9 cellular contexts compared by ENCODE assay signal in genomic region chr22:21947040-21948014, GRCh38. TPM values are rescaled to one million over a fixed set of nuclear protein-coding genes. Genes with fewer than 3 reads are reported as not detected.
DNase-seq lines count a peak whose midpoint lies in the region; ATAC-seq, FAIRE-seq and TF ChIP-seq lines count a peak whose summit lies in the region.
"Had no signal": no experiment of that assay in that cellular context is flagged by ENCODE, and none has a peak within 500 bp of the region (broad histone marks: within the 10 kb centered on the region; RNA-seq: fewer than 3 reads in every experiment).

No MANE protein-coding gene starts in this region.

- ATAC-seq in GM12878, result no peak
- no peak for ATAC-seq in lung (ENCODE audit: insufficient read depth, low FRiP score)
- no peak for ATAC-seq in activated CD4-positive, alpha-beta T cell treated with anti-CD3 and anti-CD28 coated beads for 36 hours

- BruUV-seq in GM12878 (replicated peaks; lab: Mats Ljungman, UMichigan), result no TSS peak

- CTCF ChIA-PET in GM12878 (lab: Yijun Ruan, JAX), result interaction anchor here (7.2 kb wide), 1 partner anchor 8 kb away, joined by 82 read pairs; no protein-coding TSS in a partner anchor
- CTCF ChIA-PET in activated CD4-positive, alpha-beta T cell treated with anti-CD3 and anti-CD28 coated beads for 36 hours (lab: Charles Lee), result interaction anchor here (0.6 kb wide), 1 partner anchor 236 kb away, joined by 3 read pairs; no protein-coding TSS in a partner anchor

- H3K4me2 ChIP-seq in GM12878 (ENCODE audit: control insufficient read depth, insufficient read depth), result no peak overlapping the region

- TF ChIP-seq RAD21 in GM12878 (IDR thresholded peaks at IDR 0.05; ENCODE audit: insufficient read depth, low read depth, low read length), result peak; percentile 18; the same call in 1 of the 2 replicates

- no peak overlapping the region for H3K9ac ChIP-seq in GM12878 (ENCODE audit: control insufficient read depth, insufficient read depth, low read length)

- no peak for FAIRE-seq in GM12878 (lab: Jason Lieb, UNC)
- FAIRE-seq: TTC549 had no signal

- no peak overlapping the region for H2AFZ ChIP-seq in GM12878 (ENCODE audit: control insufficient read depth, low read depth, low read length)

- no peaks in the 10 kb centered on the region for H4K20me1 ChIP-seq in GM12878 (ENCODE audit: control insufficient read depth, insufficient read depth)

- peak overlapping the region; percentile 70 for H3K4me3 Mint-ChIP-seq in HFFc6
- H3K4me3 Mint-ChIP-seq in activated CD4-positive, alpha-beta T cell treated with anti-CD3 and anti-CD28 coated beads for 36 hours, result no peak overlapping the region

- TF ChIP-seq CTCF in HFFc6 (IDR thresholded peaks at IDR 0.05) (peak; percentile 68), GM12878 (IDR thresholded peaks at IDR 0.05 in 2 of 3, conservative IDR thresholded peaks at IDR 0.05 in 1 of 3; ENCODE audit: control insufficient read depth in 2 of 3, extremely low read depth in 1 of 3, insufficient read depth in 1 of 3, low read depth in 3 of 3, low read length in 3 of 3) (peak in 2 of 3 experiments; percentile 3 to 13; a peak in 2 of 6 replicates), lung (IDR thresholded peaks at IDR 0.05; ENCODE audit: control extremely low read depth, extremely low read depth) (peak; percentile 9)

- in situ Hi-C loops in ACHN (cut with HindIII; ENCODE audit: low pct_ligation_motif_present, low pct_unique_long_range_greater_than_20kb, low sequenced_read_pairs), result no loop called here
- in situ Hi-C loops in GM12878 (cut with MboI), result loop anchor here (5.0 kb wide), 1 partner anchor 235 kb away; no protein-coding TSS in a partner anchor

- peak; percentile 37 for DNase-seq in ACHN
- peak; percentile 58 for DNase-seq in HFFc6
- DNase-seq in GM12878 (ENCODE audit: low read depth, low spot score), result no peak
- DNase-seq in lung (ENCODE audit: low spot score), result no peak
- no peak for DNase-seq in NCI-H2029 treated with DMSO at 0.1 percent for 48 hours (lab: John Stamatoyannopoulos, UW)
- DNase-seq in activated CD4-positive, alpha-beta T cell treated with anti-CD3 and anti-CD28 coated beads for 36 hours, result no peak
- no peak for DNase-seq in KG1 (lab: John Stamatoyannopoulos, UW)
- DNase-seq in putamen (ENCODE audit: low spot score), result no peak

- no peaks in the 10 kb centered on the region for H3K9me3 ChIP-seq in GM12878 (replicated peaks; ENCODE audit: control insufficient read depth, insufficient read depth, low read length)
- no peaks in the 10 kb centered on the region for H3K9me3 ChIP-seq in lung (ENCODE audit: control insufficient read depth in 2 of 2, insufficient read depth in 1 of 2, low read length in 1 of 2)

- peaks cover 20% of the 10 kb centered on the region for H3K36me3 Mint-ChIP-seq in HFFc6 (ENCODE audit: low read depth)
- H3K36me3 Mint-ChIP-seq in activated CD4-positive, alpha-beta T cell treated with anti-CD3 and anti-CD28 coated beads for 36 hours (ENCODE audit: low read depth), result peaks cover 3% of the 10 kb centered on the region

- H3K4me1 ChIP-seq in GM12878 (ENCODE audit: control insufficient read depth, insufficient read depth, low read length) (peaks cover 3% of the 10 kb centered on the region; the same call in 1 of the 2 replicates), lung (ENCODE audit: control insufficient read depth in 2 of 2, insufficient read depth in 2 of 2, low read length in 2 of 2) (peaks cover 0 to 34% of the 10 kb centered on the region in 2 donors)

- SMC1A ChIA-PET in GM12878 (lab: Charles Lee; ENCODE audit: uncharacterized antibody, unreplicated experiment), result no interaction called here

- H3K9me3 Mint-ChIP-seq in HFFc6, result no peaks in the 10 kb centered on the region
- H3K9me3 Mint-ChIP-seq in activated CD4-positive, alpha-beta T cell treated with anti-CD3 and anti-CD28 coated beads for 36 hours (ENCODE audit: low read depth), result no peaks in the 10 kb centered on the region

- H3K27me3 ChIP-seq in GM12878 (replicated peaks in 1 of 2; ENCODE audit: control insufficient read depth in 2 of 2, insufficient read depth in 2 of 2, low read length in 1 of 2), result no peaks in the 10 kb centered on the region
- H3K27me3 ChIP-seq in lung (ENCODE audit: control insufficient read depth, insufficient read depth), result no peaks in the 10 kb centered on the region

- no peaks in the 10 kb centered on the region for H3K79me2 ChIP-seq in GM12878 (ENCODE audit: control insufficient read depth, insufficient read depth, low read length)

- TF ChIP-seq POLR2A in GM12878 (IDR thresholded peaks at IDR 0.05; ENCODE audit: low read depth, low read length), result no peak

- no peak for TF ChIP-seq EP300 in GM12878 (IDR thresholded peaks at IDR 0.05; ENCODE audit: borderline replicate concordance in 1 of 2, control insufficient read depth in 1 of 2, low read depth in 2 of 2, low read length in 2 of 2)

- intact Hi-C loops in GM12878 (cut with micrococcal nuclease; ENCODE audit: unreplicated experiment), result no loop called here
- intact Hi-C loops in activated CD4-positive, alpha-beta T cell treated with anti-CD3 and anti-CD28 coated beads for 36 hours (cut with DNase I, micrococcal nuclease), result no loop called here

- peak overlapping the region; percentile 97 for H3K27ac Mint-ChIP-seq in HFFc6
- no peak overlapping the region for H3K27ac Mint-ChIP-seq in activated CD4-positive, alpha-beta T cell treated with anti-CD3 and anti-CD28 coated beads for 36 hours

- H3K36me3 ChIP-seq in GM12878 (ENCODE audit: control insufficient read depth in 2 of 2, insufficient read depth in 2 of 2, low read length in 1 of 2) (no peaks in the 10 kb centered on the region), lung (ENCODE audit: control insufficient read depth in 2 of 2, insufficient read depth in 2 of 2, low read length in 2 of 2) (peaks cover 0 to 16% of the 10 kb centered on the region in 2 donors)

- no peaks in the 10 kb centered on the region; the same call in 1 of the 2 replicates for H3K27me3 Mint-ChIP-seq in HFFc6 (ENCODE audit: insufficient read depth)
- no peaks in the 10 kb centered on the region for H3K27me3 Mint-ChIP-seq in activated CD4-positive, alpha-beta T cell treated with anti-CD3 and anti-CD28 coated beads for 36 hours

- WGBS in GM12878 (ENCODE audit: insufficient coverage, insufficient replicate concordance, low lambda C conversion rate, missing lambda C conversion rate), result 57% methylated on average over 16 of the region's 16 CpGs
- 52 to 69% methylated on average over 16 of the region's 16 CpGs for WGBS in lung, 2 donors

- H3K4me3 ChIP-seq in GM12878 (no peak overlapping the region), lung (no peak overlapping the region)

- peaks cover 68% of the 10 kb centered on the region for H3K4me1 Mint-ChIP-seq in HFFc6 (ENCODE audit: low read depth)
- peaks cover 21% of the 10 kb centered on the region for H3K4me1 Mint-ChIP-seq in activated CD4-positive, alpha-beta T cell treated with anti-CD3 and anti-CD28 coated beads for 36 hours

- POLR2A ChIA-PET in GM12878 (lab: Charles Lee), result no interaction called here
- POLR2A ChIA-PET in activated CD4-positive, alpha-beta T cell treated with anti-CD3 and anti-CD28 coated beads for 36 hours (lab: Charles Lee), result no interaction called here

- H3K27ac ChIP-seq in GM12878 (ENCODE audit: control insufficient read depth, insufficient read depth), result no peak overlapping the region
- H3K27ac ChIP-seq in lung (ENCODE audit: low read depth in 1 of 2, low read length in 1 of 2), result peak overlapping the region; percentile 2 to 90

- RAD21 ChIA-PET in GM12878 (lab: Charles Lee; ENCODE audit: unreplicated experiment), result no interaction called here

RNA-seq across cellular contexts. Expression of gene PPM1F, which starts 5.3 kb away (rescaled TPM):
- 10 to 100 TPM; 56.1 to 65.3 (median 60.6) TPM for total RNA-seq in HFFc6 (2021; fragmentation: NEBNext Ultra II Directional; extraction: Animal tissue kit (Norgen Biotek cat#: 25700))
- 25.4 and 26.9 TPM in 2 replicates for total RNA-seq in GM12878 (2013; cell fraction: nucleolus; rRNA removed)
- total RNA-seq in GM12878 (2014; rRNA removed) (17.5 and 19.2 TPM in 2 replicates), GM12878 (2014; rRNA removed; fragmentation: Illumina TruSeq; extraction: Trizol) (7.5 and 8.5 TPM in 2 replicates), GM12878 (2021) (19.4 and 26.3 TPM in 2 replicates), lung (10 to 100 TPM; 32.2 to 62.4 TPM)
- 2.6 TPM for polyA plus RNA-seq in GM12878 (2011; ENCODE audit: low read depth)
- polyA plus RNA-seq in GM12878 (2011; rRNA removed) (5.4 and 7.8 TPM in 2 replicates), GM12878 (2014; fragmentation: Illumina TruSeq; extraction: Trizol) (2.9 and 5.6 TPM in 2 replicates), GM12878 (2014; fragmentation: Nextera tagmentation; extraction: Ambion mirVana) (1 to 10 TPM in 1 of 2 experiments, under 1 TPM in 1; 0.55 to 2.0 TPM), GM12878 (2014; rRNA removed) (17.0 and 18.5 TPM in 2 replicates), GM12878 (2016; fragmentation: Nextera tagmentation; extraction: Ambion mirVana) (10 to 100 TPM; 10.9 to 11.6 TPM), lung (10 to 100 TPM; 25.8 to 32.9 TPM)
- polyA plus RNA-seq in GM12878 (2011; cell fraction: cytosol; rRNA removed), result 8.3 and 10.5 TPM in 2 replicates
- polyA plus RNA-seq in GM12878 (2011; cell fraction: nucleus; rRNA removed), result 26.6 and 27.9 TPM in 2 replicates
- 6.0 and 6.4 TPM in 2 replicates for polyA plus RNA-seq in GM12878 (2012)
- 3.5 and 10.0 TPM in 2 replicates for polyA minus RNA-seq in GM12878 (2011; rRNA and poly(A)+ RNA removed)
- polyA minus RNA-seq in GM12878 (2011; cell fraction: cytosol; rRNA and poly(A)+ RNA removed), result 2.6 and 5.2 TPM in 2 replicates
- polyA minus RNA-seq in GM12878 (2011; cell fraction: nucleus; rRNA and poly(A)+ RNA removed), result 3.5 and 5.0 TPM in 2 replicates
- 10 to 100 TPM; 23.6 to 27.7 TPM for total RNA-seq in activated CD4-positive, alpha-beta T cell treated with anti-CD3 and anti-CD28 coated beads for 36 hours

RNA-seq across cellular contexts. Expression of gene TOP3B, which starts 35.3 kb away (rescaled TPM):
- 10 to 100 TPM; 13.8 to 17.1 (median 15.2) TPM for total RNA-seq in HFFc6 (2021; fragmentation: NEBNext Ultra II Directional; extraction: Animal tissue kit (Norgen Biotek cat#: 25700))
- total RNA-seq in GM12878 (2013; cell fraction: nucleolus; rRNA removed), result 173 TPM in 2 replicates
- total RNA-seq in GM12878 (2014; rRNA removed) (43.5 and 47.3 TPM in 2 replicates), GM12878 (2014; rRNA removed; fragmentation: Illumina TruSeq; extraction: Trizol) (19.9 and 22.1 TPM in 2 replicates), GM12878 (2021) (41.9 and 47.1 TPM in 2 replicates), lung (10 to 100 TPM; 30.5 to 34.2 TPM)
- polyA plus RNA-seq in GM12878 (2011; ENCODE audit: low read depth), result 7.4 TPM
- polyA plus RNA-seq in GM12878 (2011; rRNA removed) (7.4 and 12.4 TPM in 2 replicates), GM12878 (2014; fragmentation: Illumina TruSeq; extraction: Trizol) (12.8 and 29.6 TPM in 2 replicates), GM12878 (2014; fragmentation: Nextera tagmentation; extraction: Ambion mirVana) (1 to 10 TPM in 1 of 2 experiments, under 1 TPM in 1; 0.60 to 1.6 TPM), GM12878 (2014; rRNA removed) (40.9 and 47.9 TPM in 2 replicates), GM12878 (2016; fragmentation: Nextera tagmentation; extraction: Ambion mirVana) (10 to 100 TPM; 37.8 to 45.2 TPM), lung (10 to 100 TPM; 11.9 to 15.5 TPM)
- polyA plus RNA-seq in GM12878 (2011; cell fraction: cytosol; rRNA removed), result 15.5 and 17.6 TPM in 2 replicates
- polyA plus RNA-seq in GM12878 (2011; cell fraction: nucleus; rRNA removed), result 137 and 161 TPM in 2 replicates
- 16.8 and 19.0 TPM in 2 replicates for polyA plus RNA-seq in GM12878 (2012)
- 17.1 and 23.3 TPM in 2 replicates for polyA minus RNA-seq in GM12878 (2011; rRNA and poly(A)+ RNA removed)
- 6.9 and 8.7 TPM in 2 replicates for polyA minus RNA-seq in GM12878 (2011; cell fraction: cytosol; rRNA and poly(A)+ RNA removed)
- 31.7 and 48.4 TPM in 2 replicates for polyA minus RNA-seq in GM12878 (2011; cell fraction: nucleus; rRNA and poly(A)+ RNA removed)
- 10 to 100 TPM; 27.3 to 33.8 TPM for total RNA-seq in activated CD4-positive, alpha-beta T cell treated with anti-CD3 and anti-CD28 coated beads for 36 hours

Comparison
In these comparisons a context has a peak if more than half of its experiments do, and no peak if none do; other contexts are left out.
1. DNase-seq: peak in ACHN (single experiment) and HFFc6 (single experiment); none in GM12878 (single experiment), lung (single experiment), NCI-H2029 treated with DMSO at 0.1 percent for 48 hours (single experiment), activated CD4-positive, alpha-beta T cell treated with anti-CD3 and anti-CD28 coated beads for 36 hours (single experiment), KG1 (single experiment) and putamen (single experiment).
2. CTCF ChIP-seq: peak in every context shown above with its lines; median percentile 68 in HFFc6; 9 in lung; 8 in GM12878.